27 cellular contexts compared by ENCODE assay signal in genomic region chr10:61669161-61669755, GRCh38. TPM values are rescaled to one million over a fixed set of nuclear protein-coding genes. Genes with fewer than 3 reads are reported as not detected.
DNase-seq lines count a peak whose midpoint lies in the region; ATAC-seq, FAIRE-seq and TF ChIP-seq lines count a peak whose summit lies in the region.
"Had no signal": no experiment of that assay in that cellular context is flagged by ENCODE, and none has a peak within 500 bp of the region (broad histone marks: within the 10 kb centered on the region; RNA-seq: fewer than 3 reads in every experiment).

No MANE protein-coding gene starts in this region.

- ATAC-seq in SK-N-SH treated with all-trans-retinoic acid at 6 μM for 48 hours (peak; percentile 32; the same call in 1 of the 3 replicates), HG02938 (IDR thresholded peaks at IDR 0.05; ENCODE audit: unreplicated experiment) (no peak), HG03159 (IDR thresholded peaks at IDR 0.05; ENCODE audit: unreplicated experiment) (no peak), upper lobe of left lung (ENCODE audit: low FRiP score in 2 of 2) (no peak)
- ATAC-seq: activated CD8-positive, alpha-beta memory T cell treated with anti-CD3 and anti-CD28 coated beads, Interleukin-2, amount 10 ng/mL, durations not matched to agents 7 days and 5 days; effector memory CD8-positive, alpha-beta T cell; esophagus mucosa; HepG2; left lung; psoas muscle had no signal

- H3K4me1 ChIP-seq in HEK293 (ENCODE audit: control insufficient read depth, insufficient read depth, low read length) (peaks cover 10% of the 10 kb centered on the region; the same call in 1 of the 2 replicates), upper lobe of left lung (no peaks in the 10 kb centered on the region)
- H3K4me1 ChIP-seq: BLaER1 treated with 17β-estradiol and CSF1 and Interleukin-3, amounts not matched to agents 10 nM and 100 nM; Caco-2; left lung; psoas muscle; tibial nerve had no signal

- DNase-seq in fibroblast of pulmonary artery (ENCODE audit: low read depth) (no peak), pons (ENCODE audit: low spot score) (no peak), upper lobe of left lung (no peak)
- DNase-seq: activated CD8-positive, alpha-beta memory T cell treated with anti-CD3 and anti-CD28 coated beads, Interleukin-2, amount 10 ng/mL, durations not matched to agents 7 days and 5 days; activated naive CD4-positive, alpha-beta T cell treated with anti-CD3 and anti-CD28 coated beads for 36 hours; activated T-cell treated with anti-CD3 and anti-CD28 coated beads, Interleukin-2, amount 50 U/mL, for 48 hours; amniotic stem cell; Caco-2; DMS79 treated with DMSO at 0.1 percent for 48 hours; effector memory CD8-positive, alpha-beta T cell; left lung; NCI-H1048; NCI-H1694 treated with DMSO at 0.1 percent for 48 hours; psoas muscle; SHP77 treated with DMSO at 0.1 percent for 48 hours; SW 1271; T1000 had no signal

- FAIRE-seq in A204.1 (lab: Jason Lieb, UNC) = peak; percentile 97
- FAIRE-seq: HepG2 had no signal

- H3K9me3 ChIP-seq in HEK293 (ENCODE audit: control insufficient read depth, insufficient read depth, low read depth, low read length) (no peaks in the 10 kb centered on the region), upper lobe of left lung (no peaks in the 10 kb centered on the region)
- H3K9me3 ChIP-seq: BLaER1 treated with 17β-estradiol and CSF1 and Interleukin-3, amounts not matched to agents 10 nM and 100 nM; Caco-2; left lung; neutrophil; psoas muscle; tibial nerve had no signal

- CTCF ChIA-PET in HEK293 (lab: Yijun Ruan, JAX) = interaction anchor here (0.7 to 0.9 kb wide), 3 partner anchors 10 to 62 kb away, joined by 3 to 4 read pairs (median 3); no protein-coding TSS in a partner anchor

- H3K36me3 ChIP-seq in HEK293 (ENCODE audit: control insufficient read depth in 2 of 2, insufficient read depth in 1 of 2, low read length in 2 of 2) = no peaks in the 10 kb centered on the region
- H3K36me3 ChIP-seq in upper lobe of left lung = no peaks in the 10 kb centered on the region
- H3K36me3 ChIP-seq: BLaER1 treated with 17β-estradiol and CSF1 and Interleukin-3, amounts not matched to agents 10 nM and 100 nM; left lung; neutrophil; tibial nerve had no signal

- H3K4me3 ChIP-seq in HEK293 (ENCODE audit: low read depth, low read length) (no peak overlapping the region), fibroblast of pulmonary artery (replicated peaks; ENCODE audit: low read depth, low read length) (no peak overlapping the region), upper lobe of left lung (no peak overlapping the region)
- H3K4me3 ChIP-seq: BLaER1 treated with 17β-estradiol and CSF1 and Interleukin-3, amounts not matched to agents 10 nM and 100 nM; left lung; psoas muscle; tibial nerve had no signal

- no peak for TF ChIP-seq POLR2A in upper lobe of left lung (IDR thresholded peaks at IDR 0.05)

- POLR2A ChIA-PET in HEK293 (lab: Yijun Ruan, JAX) = no interaction called here

- H3K27me3 ChIP-seq in upper lobe of left lung = no peaks in the 10 kb centered on the region
- H3K27me3 ChIP-seq: BLaER1 treated with 17β-estradiol and CSF1 and Interleukin-3, amounts not matched to agents 10 nM and 100 nM; left lung; tibial nerve had no signal

- no peak for TF ChIP-seq EP300 in upper lobe of left lung (IDR thresholded peaks at IDR 0.05)

- no peak for TF ChIP-seq CTCF in HEK293 (tag by site-specific recombination; IDR thresholded peaks at IDR 0.05)
- peak; percentile 6 for TF ChIP-seq CTCF in fibroblast of pulmonary artery (IDR thresholded peaks at IDR 0.05; ENCODE audit: low read length, missing control alignments)
- TF ChIP-seq CTCF in upper lobe of left lung (IDR thresholded peaks at IDR 0.05) = no peak

- no peak overlapping the region for H3K27ac ChIP-seq in HEK293 (ENCODE audit: extremely low read depth, low read depth, low read length)
- H3K27ac ChIP-seq in upper lobe of left lung = no peak overlapping the region
- H3K27ac ChIP-seq: BLaER1 treated with 17β-estradiol and CSF1 and Interleukin-3, amounts not matched to agents 10 nM and 100 nM; left lung; neutrophil; psoas muscle; tibial nerve had no signal

TF ChIP-seq in HEK293, 187 proteins besides CTCF, POLR2A, EP300 and RAD21:
- peak; percentile 88 for TF ChIP-seq PRDM6 (tag by site-specific recombination; IDR thresholded peaks at IDR 0.05)
- TF ChIP-seq ZNF473 (tag by site-specific recombination; IDR thresholded peaks at IDR 0.05) = no peak
- TF ChIP-seq ZNF664 (tag by site-specific recombination; IDR thresholded peaks at IDR 0.05) = no peak
- TF ChIP-seq ZNF580 (tag by site-specific recombination; IDR thresholded peaks at IDR 0.05) = no peak
- TF ChIP-seq ZNF140 (tag by site-specific recombination; IDR thresholded peaks at IDR 0.05) = no peak
- TF ChIP-seq ZNF544 (tag by site-specific recombination; IDR thresholded peaks at IDR 0.05) = no peak

TF ChIP-seq in SK-N-SH treated with all-trans-retinoic acid at 6 μM for 48 hours, 23 proteins besides CTCF, POLR2A, EP300 and RAD21:
- peak; percentile 6; the same call in 1 of the 2 replicates for TF ChIP-seq ISL1 (CRISPR knock-in tag; IDR thresholded peaks at IDR 0.05)
- TF ChIP-seq TCF4 (CRISPR knock-in tag; IDR thresholded peaks at IDR 0.05; ENCODE audit: borderline replicate concordance) = peak; percentile 47; the same call in 1 of the 2 replicates
- no peak for TF ChIP-seq PATZ1 (CRISPR knock-in tag; IDR thresholded peaks at IDR 0.05; ENCODE audit: borderline replicate concordance)

RNA-seq across cellular contexts. Expression of gene CABCOCO1, which starts 6.5 kb away (rescaled TPM):
- 10 to 100 TPM in 1 of 6 donors, 1 to 10 TPM in 4, not detected in 1; 1.3 to 12.2 (median 2.3) TPM for total RNA-seq in upper lobe of left lung
- total RNA-seq: activated CD8-positive, alpha-beta memory T cell treated with anti-CD3 and anti-CD28 coated beads, Interleukin-2, amount 10 ng/mL, durations not matched to agents 7 days and 5 days; activated naive CD4-positive, alpha-beta T cell treated with anti-CD3 and anti-CD28 coated beads for 36 hours; Caco-2; esophagus mucosa; HepG2; psoas muscle; tibial nerve had no signal
